In genomic region chr3:149479621-149480325, GRCh38 we compare ENCODE assay signal across 8 cellular contexts. TPM values are rescaled to one million over a fixed set of nuclear protein-coding genes. Genes with fewer than 3 reads are reported as not detected.
DNase-seq lines count a peak whose midpoint lies in the region; TF ChIP-seq lines count a peak whose summit lies in the region.

No MANE protein-coding gene starts in this region.

- in situ Hi-C loops in brain microvascular endothelial cell (cut with HindIII; ENCODE audit: low pct_ligation_motif_present, low sequenced_read_pairs): no loop called here

- H3K27me3 ChIP-seq in brain microvascular endothelial cell (replicated peaks): no peaks in the 10 kb centered on the region
- H3K27me3 ChIP-seq in stomach: no peaks in the 10 kb centered on the region
- H3K27me3 ChIP-seq in prostate gland (replicated peaks; ENCODE audit: insufficient read depth): no peaks in the 10 kb centered on the region

- 57 to 69% (median 65%) methylated on average over 14 of the region's 14 CpGs for WGBS in stomach, 5 donors
- 74% methylated on average over 14 of the region's 14 CpGs for WGBS in prostate gland

- TF ChIP-seq CTCF in brain microvascular endothelial cell (IDR thresholded peaks at IDR 0.05; ENCODE audit: low read depth, low read length, missing control alignments) (no peak), stomach (IDR thresholded peaks at IDR 0.05) (no peak), prostate gland (IDR thresholded peaks at IDR 0.05) (no peak)

- H3K27ac ChIP-seq in brain microvascular endothelial cell (peak overlapping the region; percentile 45), stomach (peak overlapping the region; percentile 55 to 79 (median 69)), prostate gland (no peak overlapping the region)

- peaks cover 8 to 28% (median 14%) of the 10 kb centered on the region in 4 donors for H3K4me1 ChIP-seq in stomach
- H3K4me1 ChIP-seq in prostate gland (replicated peaks): no peaks in the 10 kb centered on the region

- TF ChIP-seq EP300 in stomach (IDR thresholded peaks at IDR 0.05): no peak

- intact Hi-C loops in stomach (cut with DNase I; ENCODE audit: low total_unique reads): loop anchor here (5.0 kb wide), 1 partner anchor 362 kb away; no protein-coding TSS in a partner anchor
- intact Hi-C loops in prostate gland (cut with DNase I): loop anchor here (2.0 to 10.0 kb wide), 4 partner anchors 85 to 525 kb away; no protein-coding TSS in a partner anchor

- TF ChIP-seq POLR2A in stomach (IDR thresholded peaks at IDR 0.05) (no peak), prostate gland (IDR thresholded peaks at IDR 0.05) (no peak)

- no peaks in the 10 kb centered on the region for H3K36me3 ChIP-seq in brain microvascular endothelial cell (replicated peaks)
- no peaks in the 10 kb centered on the region for H3K36me3 ChIP-seq in stomach
- H3K36me3 ChIP-seq in prostate gland: no peaks in the 10 kb centered on the region

- H3K4me3 ChIP-seq in brain microvascular endothelial cell (ENCODE audit: low read depth, low read length): no peak overlapping the region
- no peak overlapping the region for H3K4me3 ChIP-seq in stomach
- H3K4me3 ChIP-seq in prostate gland: no peak overlapping the region

- peak; percentile 38 for DNase-seq in M059J (ENCODE audit: low read depth)
- DNase-seq in brain microvascular endothelial cell: peak; percentile 67
- DNase-seq in left kidney (ENCODE audit: low read depth, low spot score): peak; percentile 52
- DNase-seq in stomach: no peak
- no peak for DNase-seq in NCI-H1417 (lab: John Stamatoyannopoulos, UW)
- no peak for DNase-seq in NCI-H2081 (lab: John Stamatoyannopoulos, UW)
- no peak for DNase-seq in T1000 (lab: John Stamatoyannopoulos, UW)
- DNase-seq in prostate gland (ENCODE audit: low spot score): no peak

- H3K9me3 ChIP-seq in stomach: no peaks in the 10 kb centered on the region
- no peaks in the 10 kb centered on the region for H3K9me3 ChIP-seq in prostate gland

RNA-seq across cellular contexts. Expression of gene TM4SF4, which starts 5.3 kb away (rescaled TPM):
- 21.7 TPM in 1 of 2 replicates, not detected in the other for total RNA-seq in M059J (2014; rRNA removed; shearing (Covaris generic))
- total RNA-seq in stomach: 10 to 100 TPM in 2 of 5 donors, 1 to 10 TPM in 2, not detected in 1; 5.3 to 40.8 (median 10.1) TPM
- polyA plus RNA-seq in stomach: 10 to 100 TPM in 1 of 3 donors, 1 to 10 TPM in 2; 1.4 to 11.0 (median 7.2) TPM
- not detected for total RNA-seq in prostate gland

Comparison
In these comparisons a context has a peak if more than half of its experiments do, and no peak if none do; other contexts are left out.
1. DNase-seq: peak in M059J (single experiment), brain microvascular endothelial cell (single experiment) and left kidney (single experiment); none in stomach (single experiment), NCI-H1417 (0 of 3), NCI-H2081 (0 of 2), T1000 (single experiment) and prostate gland (single experiment).
2. H3K27ac ChIP-seq: peak in brain microvascular endothelial cell (single experiment) and stomach (5 of 5); none in prostate gland (0 of 2).